ENCODE assay signal across 1 cellular context in genomic region chr3:8996681-8997121, GRCh38.
TF ChIP-seq lines count a peak whose summit lies in the region.

No MANE protein-coding gene starts in this region.

TF ChIP-seq in H1, 55 proteins besides CTCF, POLR2A, EP300 and RAD21 (continued from another document):
- peak; percentile 54 for TF ChIP-seq E2F6 (IDR thresholded peaks at IDR 0.05)
